ENCODE assay signal across 2 cellular contexts in the genomic region with DNA sequence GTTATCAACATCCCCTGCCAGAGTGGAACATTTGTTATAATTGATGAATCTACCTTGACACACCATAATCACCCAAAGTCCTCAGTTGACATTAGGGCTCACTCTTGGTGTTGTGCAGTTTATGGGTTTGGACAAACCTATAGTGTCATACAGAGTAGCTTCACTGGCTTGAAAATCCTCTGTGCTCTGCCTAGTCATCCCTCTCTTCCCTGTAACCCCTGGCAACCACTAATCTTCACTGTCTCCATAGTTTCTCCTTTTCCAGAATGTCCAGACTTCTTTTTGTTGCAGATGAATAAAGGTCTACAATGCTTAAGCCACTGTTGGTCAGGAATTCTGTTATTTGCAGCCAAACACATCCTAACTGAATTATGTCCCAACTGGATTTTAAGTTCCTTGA.
TF ChIP-seq lines count a peak whose summit lies in the region.

No MANE protein-coding gene starts in this region.

TF ChIP-seq in HEK293, 187 proteins besides CTCF, POLR2A, EP300 and RAD21 (continued from another document):
- TF ChIP-seq, protein P1, sequence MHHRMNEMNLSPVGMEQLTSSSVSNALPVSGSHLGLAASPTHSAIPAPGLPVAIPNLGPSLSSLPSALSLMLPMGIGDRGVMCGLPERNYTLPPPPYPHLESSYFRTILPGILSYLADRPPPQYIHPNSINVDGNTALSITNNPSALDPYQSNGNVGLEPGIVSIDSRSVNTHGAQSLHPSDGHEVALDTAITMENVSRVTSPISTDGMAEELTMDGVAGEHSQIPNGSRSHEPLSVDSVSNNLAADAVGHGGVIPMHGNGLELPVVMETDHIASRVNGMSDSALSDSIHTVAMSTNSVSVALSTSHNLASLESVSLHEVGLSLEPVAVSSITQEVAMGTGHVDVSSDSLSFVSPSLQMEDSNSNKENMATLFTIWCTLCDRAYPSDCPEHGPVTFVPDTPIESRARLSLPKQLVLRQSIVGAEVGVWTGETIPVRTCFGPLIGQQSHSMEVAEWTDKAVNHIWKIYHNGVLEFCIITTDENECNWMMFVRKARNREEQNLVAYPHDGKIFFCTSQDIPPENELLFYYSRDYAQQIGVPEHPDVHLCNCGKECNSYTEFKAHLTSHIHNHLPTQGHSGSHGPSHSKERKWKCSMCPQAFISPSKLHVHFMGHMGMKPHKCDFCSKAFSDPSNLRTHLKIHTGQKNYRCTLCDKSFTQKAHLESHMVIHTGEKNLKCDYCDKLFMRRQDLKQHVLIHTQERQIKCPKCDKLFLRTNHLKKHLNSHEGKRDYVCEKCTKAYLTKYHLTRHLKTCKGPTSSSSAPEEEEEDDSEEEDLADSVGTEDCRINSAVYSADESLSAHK (tag by site-specific recombination; IDR thresholded peaks at IDR 0.05), result no peak

TF ChIP-seq in K562, 482 proteins besides CTCF, POLR2A, EP300 and RAD21 (continued from another document):
- TF ChIP-seq CTBP1 (IDR thresholded peaks at IDR 0.05; ENCODE audit: borderline replicate concordance) (no peak), MYNN (IDR thresholded peaks at IDR 0.05) (peak; percentile 99), MYNN (CRISPR knock-in tag; IDR thresholded peaks at IDR 0.05) (peak; percentile 87), MAFG (tag; conservative IDR thresholded peaks at IDR 0.05) (peak; percentile 67), RFX1 (IDR thresholded peaks at IDR 0.05) (peak; percentile 91)
TF ChIP-seq in K562: peak in this region for 6.
